ENCODE assay signal across 15 cellular contexts in the genomic region with DNA sequence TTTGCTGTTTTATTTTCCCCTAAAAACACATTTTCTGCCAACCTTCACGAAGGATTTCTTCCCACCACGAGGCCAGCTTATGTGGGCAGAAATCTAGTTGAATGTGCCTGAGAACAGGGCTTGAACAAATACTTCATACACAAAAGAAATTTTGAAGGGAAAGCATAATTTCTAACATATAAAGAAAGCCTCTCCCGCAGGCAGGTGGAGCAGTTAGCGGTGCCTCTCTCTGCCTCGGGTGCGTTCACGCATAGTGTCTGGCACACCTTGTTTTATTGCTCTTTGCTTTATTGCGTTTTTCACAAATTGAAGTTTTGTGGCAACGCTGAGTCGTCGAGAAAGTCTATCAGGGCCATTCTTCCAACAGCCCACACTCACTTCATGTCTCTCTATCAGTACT. TPM values are rescaled to one million over a fixed set of nuclear protein-coding genes. Genes with fewer than 3 reads are reported as not detected.
"Had no signal": no experiment of that assay in that cellular context is flagged by ENCODE, and none has a peak within 500 bp of the region (broad histone marks: within the 10 kb centered on the region; RNA-seq: fewer than 3 reads in every experiment).

No MANE protein-coding gene starts in this region.

- H3K27me3 Mint-ChIP-seq: activated naive CD4-positive, alpha-beta T cell treated with anti-CD3 and anti-CD28 coated beads, Interleukin-2, amount 50 U/mL, for 24 hours had no signal

- ATAC-seq: psoas muscle, sciatic nerve, SK-N-SH treated with all-trans-retinoic acid at 6 μM for 48 hours, T-helper 17 cell had no signal

- H3K4me1 ChIP-seq: adrenal gland had no signal

- H3K27ac Mint-ChIP-seq: activated naive CD4-positive, alpha-beta T cell treated with anti-CD3 and anti-CD28 coated beads, Interleukin-2, amount 50 U/mL, for 24 hours; T-helper 17 cell had no signal

- H3K9me3 Mint-ChIP-seq: activated naive CD4-positive, alpha-beta T cell treated with anti-CD3 and anti-CD28 coated beads, Interleukin-2, amount 50 U/mL, for 24 hours had no signal

- H3K36me3 Mint-ChIP-seq: activated naive CD4-positive, alpha-beta T cell treated with anti-CD3 and anti-CD28 coated beads, Interleukin-2, amount 50 U/mL, for 24 hours had no signal

- H3K4me3 Mint-ChIP-seq: activated naive CD4-positive, alpha-beta T cell treated with anti-CD3 and anti-CD28 coated beads, Interleukin-2, amount 50 U/mL, for 24 hours; T-helper 17 cell had no signal

- H3K27ac ChIP-seq: adrenal gland, cardiac muscle cell, hepatocyte, psoas muscle, spleen, stomach, testis had no signal

- H3K4me3 ChIP-seq: adrenal gland, cardiac muscle cell, hepatocyte, psoas muscle, spleen, stomach, testis had no signal

- H3K36me3 ChIP-seq: adrenal gland, cardiac muscle cell, spleen, stomach had no signal

- DNase-seq: activated CD4-positive, alpha-beta T cell treated with anti-CD3 and anti-CD28 coated beads, Interleukin-2, amount 50 U/mL, for 1 hour; activated CD4-positive, CD25-positive, alpha-beta regulatory T cell; activated effector memory CD4-positive, alpha-beta T cell treated with Interleukin-2 at 50 U/mL for 16 hours; activated T-cell treated with anti-CD3 and anti-CD28 coated beads, Interleukin-2, amount 50 U/mL, for 1 hour; T-helper 17 cell; testis had no signal

- H3K27me3 ChIP-seq: adrenal gland, cardiac muscle cell, hepatocyte, spleen, stomach, testis had no signal

- H3K9me3 ChIP-seq: adrenal gland, psoas muscle, spleen, stomach, testis had no signal

RNA-seq across cellular contexts. Expression of a gene that starts 54.4 kb away (rescaled TPM):
- polyA plus RNA-seq: cardiac muscle cell, hepatocyte had no signal
